ENCODE assay signal across 1 cellular context in the genomic region with DNA sequence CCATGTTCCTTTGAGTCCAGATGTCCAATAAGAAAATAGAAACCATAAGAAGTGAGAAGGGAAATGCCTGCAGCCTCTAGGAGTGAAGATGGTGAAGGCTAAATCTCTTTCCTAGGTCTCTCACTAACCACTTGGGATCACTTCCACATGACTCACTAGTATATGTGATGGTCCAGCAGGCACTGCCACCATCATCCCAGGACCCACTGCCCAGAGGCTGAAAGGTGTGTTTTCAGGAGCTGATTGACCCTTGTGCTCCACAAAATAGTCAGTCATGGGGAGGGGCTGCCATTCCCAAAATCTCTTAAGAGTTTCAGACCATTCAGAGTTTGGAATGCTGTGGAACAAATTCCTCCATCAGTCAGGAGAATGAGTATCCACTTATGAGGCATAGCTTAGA.
TF ChIP-seq lines count a peak whose summit lies in the region.

No MANE protein-coding gene starts in this region.

TF ChIP-seq in GM23338, 12 proteins besides CTCF, POLR2A, EP300 and RAD21 (continued from another document):
- TF ChIP-seq, protein P1, sequence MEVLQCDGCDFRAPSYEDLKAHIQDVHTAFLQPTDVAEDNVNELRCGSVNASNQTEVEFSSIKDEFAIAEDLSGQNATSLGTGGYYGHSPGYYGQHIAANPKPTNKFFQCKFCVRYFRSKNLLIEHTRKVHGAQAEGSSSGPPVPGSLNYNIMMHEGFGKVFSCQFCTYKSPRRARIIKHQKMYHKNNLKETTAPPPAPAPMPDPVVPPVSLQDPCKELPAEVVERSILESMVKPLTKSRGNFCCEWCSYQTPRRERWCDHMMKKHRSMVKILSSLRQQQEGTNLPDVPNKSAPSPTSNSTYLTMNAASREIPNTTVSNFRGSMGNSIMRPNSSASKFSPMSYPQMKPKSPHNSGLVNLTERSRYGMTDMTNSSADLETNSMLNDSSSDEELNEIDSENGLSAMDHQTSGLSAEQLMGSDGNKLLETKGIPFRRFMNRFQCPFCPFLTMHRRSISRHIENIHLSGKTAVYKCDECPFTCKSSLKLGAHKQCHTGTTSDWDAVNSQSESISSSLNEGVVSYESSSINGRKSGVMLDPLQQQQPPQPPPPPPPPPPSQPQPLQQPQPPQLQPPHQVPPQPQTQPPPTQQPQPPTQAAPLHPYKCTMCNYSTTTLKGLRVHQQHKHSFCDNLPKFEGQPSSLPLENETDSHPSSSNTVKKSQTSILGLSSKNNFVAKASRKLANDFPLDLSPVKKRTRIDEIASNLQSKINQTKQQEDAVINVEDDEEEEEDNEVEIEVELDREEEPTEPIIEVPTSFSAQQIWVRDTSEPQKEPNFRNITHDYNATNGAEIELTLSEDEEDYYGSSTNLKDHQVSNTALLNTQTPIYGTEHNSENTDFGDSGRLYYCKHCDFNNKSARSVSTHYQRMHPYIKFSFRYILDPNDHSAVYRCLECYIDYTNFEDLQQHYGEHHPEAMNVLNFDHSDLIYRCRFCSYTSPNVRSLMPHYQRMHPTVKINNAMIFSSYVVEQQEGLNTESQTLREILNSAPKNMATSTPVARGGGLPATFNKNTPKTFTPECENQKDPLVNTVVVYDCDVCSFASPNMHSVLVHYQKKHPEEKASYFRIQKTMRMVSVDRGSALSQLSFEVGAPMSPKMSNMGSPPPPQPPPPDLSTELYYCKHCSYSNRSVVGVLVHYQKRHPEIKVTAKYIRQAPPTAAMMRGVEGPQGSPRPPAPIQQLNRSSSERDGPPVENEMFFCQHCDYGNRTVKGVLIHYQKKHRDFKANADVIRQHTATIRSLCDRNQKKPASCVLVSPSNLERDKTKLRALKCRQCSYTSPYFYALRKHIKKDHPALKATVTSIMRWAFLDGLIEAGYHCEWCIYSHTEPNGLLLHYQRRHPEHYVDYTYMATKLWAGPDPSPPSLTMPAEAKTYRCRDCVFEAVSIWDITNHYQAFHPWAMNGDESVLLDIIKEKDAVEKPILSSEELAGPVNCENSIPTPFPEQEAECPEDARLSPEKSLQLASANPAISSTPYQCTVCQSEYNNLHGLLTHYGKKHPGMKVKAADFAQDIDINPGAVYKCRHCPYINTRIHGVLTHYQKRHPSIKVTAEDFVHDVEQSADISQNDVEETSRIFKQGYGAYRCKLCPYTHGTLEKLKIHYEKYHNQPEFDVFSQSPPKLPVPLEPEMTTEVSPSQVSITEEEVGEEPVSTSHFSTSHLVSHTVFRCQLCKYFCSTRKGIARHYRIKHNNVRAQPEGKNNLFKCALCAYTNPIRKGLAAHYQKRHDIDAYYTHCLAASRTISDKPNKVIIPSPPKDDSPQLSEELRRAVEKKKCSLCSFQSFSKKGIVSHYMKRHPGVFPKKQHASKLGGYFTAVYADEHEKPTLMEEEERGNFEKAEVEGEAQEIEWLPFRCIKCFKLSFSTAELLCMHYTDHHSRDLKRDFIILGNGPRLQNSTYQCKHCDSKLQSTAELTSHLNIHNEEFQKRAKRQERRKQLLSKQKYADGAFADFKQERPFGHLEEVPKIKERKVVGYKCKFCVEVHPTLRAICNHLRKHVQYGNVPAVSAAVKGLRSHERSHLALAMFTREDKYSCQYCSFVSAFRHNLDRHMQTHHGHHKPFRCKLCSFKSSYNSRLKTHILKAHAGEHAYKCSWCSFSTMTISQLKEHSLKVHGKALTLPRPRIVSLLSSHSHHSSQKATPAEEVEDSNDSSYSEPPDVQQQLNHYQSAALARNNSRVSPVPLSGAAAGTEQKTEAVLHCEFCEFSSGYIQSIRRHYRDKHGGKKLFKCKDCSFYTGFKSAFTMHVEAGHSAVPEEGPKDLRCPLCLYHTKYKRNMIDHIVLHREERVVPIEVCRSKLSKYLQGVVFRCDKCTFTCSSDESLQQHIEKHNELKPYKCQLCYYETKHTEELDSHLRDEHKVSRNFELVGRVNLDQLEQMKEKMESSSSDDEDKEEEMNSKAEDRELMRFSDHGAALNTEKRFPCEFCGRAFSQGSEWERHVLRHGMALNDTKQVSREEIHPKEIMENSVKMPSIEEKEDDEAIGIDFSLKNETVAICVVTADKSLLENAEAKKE (CRISPR knock-in tag; IDR thresholded peaks at IDR 0.05): no peak
- no peak for TF ChIP-seq EZH2 (IDR thresholded peaks at IDR 0.05; ENCODE audit: low read depth, unreplicated experiment)
- no peak for TF ChIP-seq JUNB (IDR thresholded peaks at IDR 0.05; ENCODE audit: unreplicated experiment)
- TF ChIP-seq, protein P2, sequence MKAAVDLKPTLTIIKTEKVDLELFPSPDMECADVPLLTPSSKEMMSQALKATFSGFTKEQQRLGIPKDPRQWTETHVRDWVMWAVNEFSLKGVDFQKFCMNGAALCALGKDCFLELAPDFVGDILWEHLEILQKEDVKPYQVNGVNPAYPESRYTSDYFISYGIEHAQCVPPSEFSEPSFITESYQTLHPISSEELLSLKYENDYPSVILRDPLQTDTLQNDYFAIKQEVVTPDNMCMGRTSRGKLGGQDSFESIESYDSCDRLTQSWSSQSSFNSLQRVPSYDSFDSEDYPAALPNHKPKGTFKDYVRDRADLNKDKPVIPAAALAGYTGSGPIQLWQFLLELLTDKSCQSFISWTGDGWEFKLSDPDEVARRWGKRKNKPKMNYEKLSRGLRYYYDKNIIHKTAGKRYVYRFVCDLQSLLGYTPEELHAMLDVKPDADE (IDR thresholded peaks at IDR 0.05): no peak
- TF ChIP-seq, protein P3, sequence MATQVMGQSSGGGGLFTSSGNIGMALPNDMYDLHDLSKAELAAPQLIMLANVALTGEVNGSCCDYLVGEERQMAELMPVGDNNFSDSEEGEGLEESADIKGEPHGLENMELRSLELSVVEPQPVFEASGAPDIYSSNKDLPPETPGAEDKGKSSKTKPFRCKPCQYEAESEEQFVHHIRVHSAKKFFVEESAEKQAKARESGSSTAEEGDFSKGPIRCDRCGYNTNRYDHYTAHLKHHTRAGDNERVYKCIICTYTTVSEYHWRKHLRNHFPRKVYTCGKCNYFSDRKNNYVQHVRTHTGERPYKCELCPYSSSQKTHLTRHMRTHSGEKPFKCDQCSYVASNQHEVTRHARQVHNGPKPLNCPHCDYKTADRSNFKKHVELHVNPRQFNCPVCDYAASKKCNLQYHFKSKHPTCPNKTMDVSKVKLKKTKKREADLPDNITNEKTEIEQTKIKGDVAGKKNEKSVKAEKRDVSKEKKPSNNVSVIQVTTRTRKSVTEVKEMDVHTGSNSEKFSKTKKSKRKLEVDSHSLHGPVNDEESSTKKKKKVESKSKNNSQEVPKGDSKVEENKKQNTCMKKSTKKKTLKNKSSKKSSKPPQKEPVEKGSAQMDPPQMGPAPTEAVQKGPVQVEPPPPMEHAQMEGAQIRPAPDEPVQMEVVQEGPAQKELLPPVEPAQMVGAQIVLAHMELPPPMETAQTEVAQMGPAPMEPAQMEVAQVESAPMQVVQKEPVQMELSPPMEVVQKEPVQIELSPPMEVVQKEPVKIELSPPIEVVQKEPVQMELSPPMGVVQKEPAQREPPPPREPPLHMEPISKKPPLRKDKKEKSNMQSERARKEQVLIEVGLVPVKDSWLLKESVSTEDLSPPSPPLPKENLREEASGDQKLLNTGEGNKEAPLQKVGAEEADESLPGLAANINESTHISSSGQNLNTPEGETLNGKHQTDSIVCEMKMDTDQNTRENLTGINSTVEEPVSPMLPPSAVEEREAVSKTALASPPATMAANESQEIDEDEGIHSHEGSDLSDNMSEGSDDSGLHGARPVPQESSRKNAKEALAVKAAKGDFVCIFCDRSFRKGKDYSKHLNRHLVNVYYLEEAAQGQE (IDR thresholded peaks at IDR 0.05; ENCODE audit: unreplicated experiment): no peak
- TF ChIP-seq NANOG (IDR thresholded peaks at IDR 0.05; ENCODE audit: borderline replicate concordance): no peak
- TF ChIP-seq ZNF114 (CRISPR knock-in tag; IDR thresholded peaks at IDR 0.05): no peak
- TF ChIP-seq EZH2phosphoT487 (IDR thresholded peaks at IDR 0.05; ENCODE audit: unreplicated experiment): no peak
- TF ChIP-seq STAT1 (IDR thresholded peaks at IDR 0.05; ENCODE audit: unreplicated experiment): no peak
- no peak for TF ChIP-seq POLR2AphosphoS5 (IDR thresholded peaks at IDR 0.05; ENCODE audit: low read depth)
